Comparison of ENCODE assay signal across 1 cellular context in the genomic region with DNA sequence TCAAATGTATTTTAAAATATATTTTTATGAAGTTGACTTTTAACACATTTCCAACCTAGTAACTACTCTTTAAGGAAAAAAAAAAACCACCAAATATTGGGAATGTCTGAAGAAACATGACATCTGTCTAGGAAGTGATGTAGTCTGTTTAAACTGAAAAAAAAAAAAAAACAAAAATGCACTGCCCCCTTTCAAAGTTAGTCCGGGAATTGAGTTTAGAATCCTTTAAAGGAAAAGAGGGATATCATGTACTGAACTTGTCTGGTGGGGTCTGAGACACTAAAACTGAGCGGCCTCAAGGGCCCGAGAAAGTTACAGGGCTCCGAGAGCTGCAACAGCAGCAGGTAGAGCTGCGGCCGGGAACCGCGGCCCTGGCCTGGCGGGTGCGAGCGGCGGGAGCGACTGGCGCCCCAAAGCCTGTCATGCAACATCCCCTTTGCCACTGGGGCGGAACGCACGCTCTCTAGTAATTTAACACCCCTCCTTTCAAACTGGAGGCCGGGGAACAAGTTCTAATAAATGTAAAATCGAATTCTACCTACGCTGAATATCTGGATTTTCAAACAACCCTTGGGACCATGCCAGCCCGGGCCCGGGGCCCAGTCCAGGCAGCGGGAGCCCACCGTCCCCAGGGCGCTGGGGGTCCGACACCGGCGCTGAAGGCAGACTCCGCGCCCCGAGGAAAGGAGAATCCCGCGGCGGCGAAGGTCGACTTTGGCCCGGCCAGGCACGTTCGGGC.
TF ChIP-seq lines count a peak whose summit lies in the region.

No MANE protein-coding gene starts in this region.

TF ChIP-seq in GM23338, 12 proteins besides CTCF, POLR2A, EP300 and RAD21 (continued from another document):
- TF ChIP-seq, protein P1, sequence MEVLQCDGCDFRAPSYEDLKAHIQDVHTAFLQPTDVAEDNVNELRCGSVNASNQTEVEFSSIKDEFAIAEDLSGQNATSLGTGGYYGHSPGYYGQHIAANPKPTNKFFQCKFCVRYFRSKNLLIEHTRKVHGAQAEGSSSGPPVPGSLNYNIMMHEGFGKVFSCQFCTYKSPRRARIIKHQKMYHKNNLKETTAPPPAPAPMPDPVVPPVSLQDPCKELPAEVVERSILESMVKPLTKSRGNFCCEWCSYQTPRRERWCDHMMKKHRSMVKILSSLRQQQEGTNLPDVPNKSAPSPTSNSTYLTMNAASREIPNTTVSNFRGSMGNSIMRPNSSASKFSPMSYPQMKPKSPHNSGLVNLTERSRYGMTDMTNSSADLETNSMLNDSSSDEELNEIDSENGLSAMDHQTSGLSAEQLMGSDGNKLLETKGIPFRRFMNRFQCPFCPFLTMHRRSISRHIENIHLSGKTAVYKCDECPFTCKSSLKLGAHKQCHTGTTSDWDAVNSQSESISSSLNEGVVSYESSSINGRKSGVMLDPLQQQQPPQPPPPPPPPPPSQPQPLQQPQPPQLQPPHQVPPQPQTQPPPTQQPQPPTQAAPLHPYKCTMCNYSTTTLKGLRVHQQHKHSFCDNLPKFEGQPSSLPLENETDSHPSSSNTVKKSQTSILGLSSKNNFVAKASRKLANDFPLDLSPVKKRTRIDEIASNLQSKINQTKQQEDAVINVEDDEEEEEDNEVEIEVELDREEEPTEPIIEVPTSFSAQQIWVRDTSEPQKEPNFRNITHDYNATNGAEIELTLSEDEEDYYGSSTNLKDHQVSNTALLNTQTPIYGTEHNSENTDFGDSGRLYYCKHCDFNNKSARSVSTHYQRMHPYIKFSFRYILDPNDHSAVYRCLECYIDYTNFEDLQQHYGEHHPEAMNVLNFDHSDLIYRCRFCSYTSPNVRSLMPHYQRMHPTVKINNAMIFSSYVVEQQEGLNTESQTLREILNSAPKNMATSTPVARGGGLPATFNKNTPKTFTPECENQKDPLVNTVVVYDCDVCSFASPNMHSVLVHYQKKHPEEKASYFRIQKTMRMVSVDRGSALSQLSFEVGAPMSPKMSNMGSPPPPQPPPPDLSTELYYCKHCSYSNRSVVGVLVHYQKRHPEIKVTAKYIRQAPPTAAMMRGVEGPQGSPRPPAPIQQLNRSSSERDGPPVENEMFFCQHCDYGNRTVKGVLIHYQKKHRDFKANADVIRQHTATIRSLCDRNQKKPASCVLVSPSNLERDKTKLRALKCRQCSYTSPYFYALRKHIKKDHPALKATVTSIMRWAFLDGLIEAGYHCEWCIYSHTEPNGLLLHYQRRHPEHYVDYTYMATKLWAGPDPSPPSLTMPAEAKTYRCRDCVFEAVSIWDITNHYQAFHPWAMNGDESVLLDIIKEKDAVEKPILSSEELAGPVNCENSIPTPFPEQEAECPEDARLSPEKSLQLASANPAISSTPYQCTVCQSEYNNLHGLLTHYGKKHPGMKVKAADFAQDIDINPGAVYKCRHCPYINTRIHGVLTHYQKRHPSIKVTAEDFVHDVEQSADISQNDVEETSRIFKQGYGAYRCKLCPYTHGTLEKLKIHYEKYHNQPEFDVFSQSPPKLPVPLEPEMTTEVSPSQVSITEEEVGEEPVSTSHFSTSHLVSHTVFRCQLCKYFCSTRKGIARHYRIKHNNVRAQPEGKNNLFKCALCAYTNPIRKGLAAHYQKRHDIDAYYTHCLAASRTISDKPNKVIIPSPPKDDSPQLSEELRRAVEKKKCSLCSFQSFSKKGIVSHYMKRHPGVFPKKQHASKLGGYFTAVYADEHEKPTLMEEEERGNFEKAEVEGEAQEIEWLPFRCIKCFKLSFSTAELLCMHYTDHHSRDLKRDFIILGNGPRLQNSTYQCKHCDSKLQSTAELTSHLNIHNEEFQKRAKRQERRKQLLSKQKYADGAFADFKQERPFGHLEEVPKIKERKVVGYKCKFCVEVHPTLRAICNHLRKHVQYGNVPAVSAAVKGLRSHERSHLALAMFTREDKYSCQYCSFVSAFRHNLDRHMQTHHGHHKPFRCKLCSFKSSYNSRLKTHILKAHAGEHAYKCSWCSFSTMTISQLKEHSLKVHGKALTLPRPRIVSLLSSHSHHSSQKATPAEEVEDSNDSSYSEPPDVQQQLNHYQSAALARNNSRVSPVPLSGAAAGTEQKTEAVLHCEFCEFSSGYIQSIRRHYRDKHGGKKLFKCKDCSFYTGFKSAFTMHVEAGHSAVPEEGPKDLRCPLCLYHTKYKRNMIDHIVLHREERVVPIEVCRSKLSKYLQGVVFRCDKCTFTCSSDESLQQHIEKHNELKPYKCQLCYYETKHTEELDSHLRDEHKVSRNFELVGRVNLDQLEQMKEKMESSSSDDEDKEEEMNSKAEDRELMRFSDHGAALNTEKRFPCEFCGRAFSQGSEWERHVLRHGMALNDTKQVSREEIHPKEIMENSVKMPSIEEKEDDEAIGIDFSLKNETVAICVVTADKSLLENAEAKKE (CRISPR knock-in tag; IDR thresholded peaks at IDR 0.05), result no peak
- TF ChIP-seq, protein P2, sequence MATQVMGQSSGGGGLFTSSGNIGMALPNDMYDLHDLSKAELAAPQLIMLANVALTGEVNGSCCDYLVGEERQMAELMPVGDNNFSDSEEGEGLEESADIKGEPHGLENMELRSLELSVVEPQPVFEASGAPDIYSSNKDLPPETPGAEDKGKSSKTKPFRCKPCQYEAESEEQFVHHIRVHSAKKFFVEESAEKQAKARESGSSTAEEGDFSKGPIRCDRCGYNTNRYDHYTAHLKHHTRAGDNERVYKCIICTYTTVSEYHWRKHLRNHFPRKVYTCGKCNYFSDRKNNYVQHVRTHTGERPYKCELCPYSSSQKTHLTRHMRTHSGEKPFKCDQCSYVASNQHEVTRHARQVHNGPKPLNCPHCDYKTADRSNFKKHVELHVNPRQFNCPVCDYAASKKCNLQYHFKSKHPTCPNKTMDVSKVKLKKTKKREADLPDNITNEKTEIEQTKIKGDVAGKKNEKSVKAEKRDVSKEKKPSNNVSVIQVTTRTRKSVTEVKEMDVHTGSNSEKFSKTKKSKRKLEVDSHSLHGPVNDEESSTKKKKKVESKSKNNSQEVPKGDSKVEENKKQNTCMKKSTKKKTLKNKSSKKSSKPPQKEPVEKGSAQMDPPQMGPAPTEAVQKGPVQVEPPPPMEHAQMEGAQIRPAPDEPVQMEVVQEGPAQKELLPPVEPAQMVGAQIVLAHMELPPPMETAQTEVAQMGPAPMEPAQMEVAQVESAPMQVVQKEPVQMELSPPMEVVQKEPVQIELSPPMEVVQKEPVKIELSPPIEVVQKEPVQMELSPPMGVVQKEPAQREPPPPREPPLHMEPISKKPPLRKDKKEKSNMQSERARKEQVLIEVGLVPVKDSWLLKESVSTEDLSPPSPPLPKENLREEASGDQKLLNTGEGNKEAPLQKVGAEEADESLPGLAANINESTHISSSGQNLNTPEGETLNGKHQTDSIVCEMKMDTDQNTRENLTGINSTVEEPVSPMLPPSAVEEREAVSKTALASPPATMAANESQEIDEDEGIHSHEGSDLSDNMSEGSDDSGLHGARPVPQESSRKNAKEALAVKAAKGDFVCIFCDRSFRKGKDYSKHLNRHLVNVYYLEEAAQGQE (IDR thresholded peaks at IDR 0.05; ENCODE audit: unreplicated experiment), result no peak
- no peak for TF ChIP-seq JUNB (IDR thresholded peaks at IDR 0.05; ENCODE audit: unreplicated experiment)
